1 cellular context compared by ENCODE assay signal in the genomic region with DNA sequence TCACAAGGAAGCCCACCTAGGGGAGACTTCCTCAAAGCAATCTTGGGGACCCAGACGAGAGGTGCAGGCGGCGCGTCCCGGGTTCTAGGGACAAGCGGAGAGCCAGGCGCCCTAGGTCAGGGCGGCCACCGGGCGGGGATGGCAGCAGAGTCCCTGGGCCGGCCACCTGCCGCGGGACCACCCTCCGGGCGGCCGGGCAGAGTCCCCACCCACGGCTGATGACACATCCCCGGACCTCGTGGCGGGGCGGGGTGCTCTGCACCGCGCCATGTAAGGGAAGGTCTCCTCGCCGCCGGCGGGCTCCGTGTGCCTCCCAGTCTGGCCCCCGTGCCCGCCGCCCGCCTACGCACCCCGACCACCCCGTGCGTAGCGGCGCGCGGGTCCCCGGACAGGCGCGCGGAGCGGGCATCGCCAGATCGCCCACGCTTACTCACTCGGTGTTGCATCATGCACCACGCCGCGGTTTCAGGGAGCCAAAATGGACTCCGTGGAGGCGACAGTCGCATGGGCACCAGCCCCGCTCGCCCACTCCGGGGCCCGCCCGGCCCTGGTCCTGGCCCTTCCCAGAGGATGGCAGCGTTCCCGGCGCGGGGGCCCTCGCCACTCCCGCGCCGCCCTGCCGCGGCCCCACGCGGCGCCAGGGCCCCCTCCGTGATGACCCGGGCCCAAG.
TF ChIP-seq lines count a peak whose summit lies in the region.

No MANE protein-coding gene starts in this region.

TF ChIP-seq in HEK293, 187 proteins besides CTCF, POLR2A, EP300 and RAD21 (continued from another document):
- TF ChIP-seq, protein P1, sequence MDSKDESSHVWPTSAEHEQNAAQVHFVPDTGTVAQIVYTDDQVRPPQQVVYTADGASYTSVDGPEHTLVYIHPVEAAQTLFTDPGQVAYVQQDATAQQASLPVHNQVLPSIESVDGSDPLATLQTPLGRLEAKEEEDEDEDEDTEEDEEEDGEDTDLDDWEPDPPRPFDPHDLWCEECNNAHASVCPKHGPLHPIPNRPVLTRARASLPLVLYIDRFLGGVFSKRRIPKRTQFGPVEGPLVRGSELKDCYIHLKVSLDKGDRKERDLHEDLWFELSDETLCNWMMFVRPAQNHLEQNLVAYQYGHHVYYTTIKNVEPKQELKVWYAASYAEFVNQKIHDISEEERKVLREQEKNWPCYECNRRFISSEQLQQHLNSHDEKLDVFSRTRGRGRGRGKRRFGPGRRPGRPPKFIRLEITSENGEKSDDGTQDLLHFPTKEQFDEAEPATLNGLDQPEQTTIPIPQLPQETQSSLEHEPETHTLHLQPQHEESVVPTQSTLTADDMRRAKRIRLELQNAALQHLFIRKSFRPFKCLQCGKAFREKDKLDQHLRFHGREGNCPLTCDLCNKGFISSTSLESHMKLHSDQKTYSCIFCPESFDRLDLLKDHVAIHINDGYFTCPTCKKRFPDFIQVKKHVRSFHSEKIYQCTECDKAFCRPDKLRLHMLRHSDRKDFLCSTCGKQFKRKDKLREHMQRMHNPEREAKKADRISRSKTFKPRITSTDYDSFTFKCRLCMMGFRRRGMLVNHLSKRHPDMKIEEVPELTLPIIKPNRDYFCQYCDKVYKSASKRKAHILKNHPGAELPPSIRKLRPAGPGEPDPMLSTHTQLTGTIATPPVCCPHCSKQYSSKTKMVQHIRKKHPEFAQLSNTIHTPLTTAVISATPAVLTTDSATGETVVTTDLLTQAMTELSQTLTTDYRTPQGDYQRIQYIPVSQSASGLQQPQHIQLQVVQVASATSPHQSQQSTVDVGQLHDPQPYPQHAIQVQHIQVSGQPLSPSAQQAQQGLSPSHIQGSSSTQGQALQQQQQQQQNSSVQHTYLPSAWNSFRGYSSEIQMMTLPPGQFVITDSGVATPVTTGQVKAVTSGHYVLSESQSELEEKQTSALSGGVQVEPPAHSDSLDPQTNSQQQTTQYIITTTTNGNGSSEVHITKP (tag by site-specific recombination; IDR thresholded peaks at IDR 0.05) = no peak
- TF ChIP-seq ZNF335 (tag by site-specific recombination; conservative IDR thresholded peaks at IDR 0.05) (peak; percentile 51), EGR2 (tag by site-specific recombination; IDR thresholded peaks at IDR 0.05; ENCODE audit: low read depth) (peak; percentile 79), SP3 (tag by site-specific recombination; IDR thresholded peaks at IDR 0.05) (peak; percentile 33; the same call in 1 of the 2 replicates), KLF1 (tag by site-specific recombination; IDR thresholded peaks at IDR 0.05) (peak; percentile 42; the same call in 1 of the 2 replicates), ZNF785 (tag by site-specific recombination; IDR thresholded peaks at IDR 0.05) (0 out of 2 replicates have a peak, but pooled peaks have one; percentile 27), SP2 (tag by site-specific recombination; IDR thresholded peaks at IDR 0.05) (peak; percentile 59), ZNF423 (tag by site-specific recombination; IDR thresholded peaks at IDR 0.05) (peak; percentile 39; the same call in 1 of the 2 replicates), KLF9 (tag by site-specific recombination; IDR thresholded peaks at IDR 0.05; ENCODE audit: low read depth) (0 out of 2 replicates have a peak, but pooled peaks have one; percentile 35), ZNF2 (tag by site-specific recombination; IDR thresholded peaks at IDR 0.05) (no peak), KLF10 (tag by site-specific recombination; IDR thresholded peaks at IDR 0.05) (peak; percentile 39; the same call in 1 of the 2 replicates), KLF8 (tag by site-specific recombination; IDR thresholded peaks at IDR 0.05) (peak; percentile 28; the same call in 1 of the 2 replicates), ZNF214 (tag by site-specific recombination; IDR thresholded peaks at IDR 0.05; ENCODE audit: borderline replicate concordance) (no peak), ZIC2 (tag by site-specific recombination; IDR thresholded peaks at IDR 0.05) (peak; percentile 78), GLIS2 (tag by site-specific recombination; IDR thresholded peaks at IDR 0.05) (peak; percentile 89), KLF16 (tag by site-specific recombination; IDR thresholded peaks at IDR 0.05) (no peak), ZBTB20 (tag by site-specific recombination; IDR thresholded peaks at IDR 0.05) (peak; percentile 49; the same call in 1 of the 2 replicates)
- TF ChIP-seq, protein P2, sequence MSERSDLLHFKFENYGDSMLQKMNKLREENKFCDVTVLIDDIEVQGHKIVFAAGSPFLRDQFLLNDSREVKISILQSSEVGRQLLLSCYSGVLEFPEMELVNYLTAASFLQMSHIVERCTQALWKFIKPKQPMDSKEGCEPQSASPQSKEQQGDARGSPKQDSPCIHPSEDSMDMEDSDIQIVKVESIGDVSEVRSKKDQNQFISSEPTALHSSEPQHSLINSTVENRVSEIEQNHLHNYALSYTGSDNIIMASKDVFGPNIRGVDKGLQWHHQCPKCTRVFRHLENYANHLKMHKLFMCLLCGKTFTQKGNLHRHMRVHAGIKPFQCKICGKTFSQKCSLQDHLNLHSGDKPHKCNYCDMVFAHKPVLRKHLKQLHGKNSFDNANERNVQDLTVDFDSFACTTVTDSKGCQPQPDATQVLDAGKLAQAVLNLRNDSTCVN (tag by site-specific recombination; optimal IDR thresholded peaks at IDR 0.05) = peak; percentile 93
- TF ChIP-seq, protein P3, sequence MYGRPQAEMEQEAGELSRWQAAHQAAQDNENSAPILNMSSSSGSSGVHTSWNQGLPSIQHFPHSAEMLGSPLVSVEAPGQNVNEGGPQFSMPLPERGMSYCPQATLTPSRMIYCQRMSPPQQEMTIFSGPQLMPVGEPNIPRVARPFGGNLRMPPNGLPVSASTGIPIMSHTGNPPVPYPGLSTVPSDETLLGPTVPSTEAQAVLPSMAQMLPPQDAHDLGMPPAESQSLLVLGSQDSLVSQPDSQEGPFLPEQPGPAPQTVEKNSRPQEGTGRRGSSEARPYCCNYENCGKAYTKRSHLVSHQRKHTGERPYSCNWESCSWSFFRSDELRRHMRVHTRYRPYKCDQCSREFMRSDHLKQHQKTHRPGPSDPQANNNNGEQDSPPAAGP (tag by site-specific recombination; IDR thresholded peaks at IDR 0.05) = 0 out of 2 replicates have a peak, but pooled peaks have one; percentile 55
TF ChIP-seq in HEK293: peak in this region for 22.
